In genomic region chr2:70125498-70125898, GRCh38 we compare ENCODE assay signal across 8 cellular contexts. TPM values are rescaled to one million over a fixed set of nuclear protein-coding genes. Genes with fewer than 3 reads are reported as not detected.
DNase-seq lines count a peak whose midpoint lies in the region; ATAC-seq and TF ChIP-seq lines count a peak whose summit lies in the region.

No MANE protein-coding gene starts in this region.

- no peaks in the 10 kb centered on the region for H3K36me3 Mint-ChIP-seq in T-helper 17 cell (ENCODE audit: low read depth)

- peaks cover 47% of the 10 kb centered on the region for H3K4me1 Mint-ChIP-seq in T-helper 17 cell

- DNase-seq in GM12865 (ENCODE audit: low read depth) (peak; percentile 48), T-helper 17 cell (no peak), fibroblast of mammary gland (ENCODE audit: low read depth) (no peak), skeletal muscle cell (ENCODE audit: low read depth) (no peak), ecto neural progenitor cell (ENCODE audit: low spot score) (no peak), GDM1 (lab: John Stamatoyannopoulos, UW) (no peak)

- H3K9me3 ChIP-seq in T-helper 17 cell (ENCODE audit: control insufficient read depth, low read length, poor library complexity, severe bottlenecking): no peaks in the 10 kb centered on the region

- H3K4me3 ChIP-seq in GM12865 (ENCODE audit: low read depth, low read length): peak overlapping the region; percentile 74
- H3K4me3 ChIP-seq in fibroblast of mammary gland (ENCODE audit: control insufficient read depth, low read depth, low read length): peak overlapping the region; percentile 56
- H3K4me3 ChIP-seq in skeletal muscle cell (ENCODE audit: low read depth, low read length): peak overlapping the region; percentile 53

- TF ChIP-seq CTCF in GM12865 (IDR thresholded peaks at IDR 0.05; ENCODE audit: insufficient read depth, low read depth, low read length, missing control alignments): no peak
- no peak for TF ChIP-seq CTCF in fibroblast of mammary gland (conservative IDR thresholded peaks at IDR 0.05; ENCODE audit: control insufficient read depth, insufficient read depth, low read depth, low read length)

- peak overlapping the region; percentile 100 for H3K27ac Mint-ChIP-seq in T-helper 17 cell

- no peaks in the 10 kb centered on the region for H3K27me3 Mint-ChIP-seq in T-helper 17 cell

- ATAC-seq in T-helper 17 cell: no peak
- ATAC-seq in GM18868 (IDR thresholded peaks at IDR 0.05; ENCODE audit: unreplicated experiment): no peak
- ATAC-seq in GM21619 (IDR thresholded peaks at IDR 0.05; ENCODE audit: unreplicated experiment): no peak

- peak overlapping the region; percentile 96 for H3K4me3 Mint-ChIP-seq in T-helper 17 cell

RNA-seq across cellular contexts. Expression of gene PCBP1, which starts 38.2 kb away (rescaled TPM):
- 100 to 1,000 TPM; 334 to 345 TPM for total RNA-seq in T-helper 17 cell
